1 cellular context compared by ENCODE assay signal in genomic region chr5:32628049-32628803, GRCh38.
TF ChIP-seq lines count a peak whose summit lies in the region.

No MANE protein-coding gene starts in this region.

TF ChIP-seq in GM12878, 131 proteins besides CTCF, POLR2A, EP300 and RAD21 (continued from another document):
- TF ChIP-seq, protein P1, sequence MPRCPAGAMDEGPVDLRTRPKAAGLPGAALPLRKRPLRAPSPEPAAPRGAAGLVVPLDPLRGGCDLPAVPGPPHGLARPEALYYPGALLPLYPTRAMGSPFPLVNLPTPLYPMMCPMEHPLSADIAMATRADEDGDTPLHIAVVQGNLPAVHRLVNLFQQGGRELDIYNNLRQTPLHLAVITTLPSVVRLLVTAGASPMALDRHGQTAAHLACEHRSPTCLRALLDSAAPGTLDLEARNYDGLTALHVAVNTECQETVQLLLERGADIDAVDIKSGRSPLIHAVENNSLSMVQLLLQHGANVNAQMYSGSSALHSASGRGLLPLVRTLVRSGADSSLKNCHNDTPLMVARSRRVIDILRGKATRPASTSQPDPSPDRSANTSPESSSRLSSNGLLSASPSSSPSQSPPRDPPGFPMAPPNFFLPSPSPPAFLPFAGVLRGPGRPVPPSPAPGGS (IDR thresholded peaks at IDR 0.05; ENCODE audit: borderline replicate concordance, insufficient read depth, low read depth, low read length, poor library complexity, severe bottlenecking): no peak
- TF ChIP-seq FOXK2 (IDR thresholded peaks at IDR 0.05) (no peak), DPF2 (IDR thresholded peaks at IDR 0.05) (no peak), NFIC (IDR thresholded peaks at IDR 0.05; ENCODE audit: low read depth, low read length) (no peak), RB1 (IDR thresholded peaks at IDR 0.05; ENCODE audit: borderline replicate concordance) (no peak), GABPA (IDR thresholded peaks at IDR 0.05; ENCODE audit: low read depth) (no peak), BCL11A (IDR thresholded peaks at IDR 0.05; ENCODE audit: low read depth, low read length) (no peak), NKRF (conservative IDR thresholded peaks at IDR 0.05) (no peak), EED (IDR thresholded peaks at IDR 0.05; ENCODE audit: low read depth) (no peak), EZH2 (IDR thresholded peaks at IDR 0.05; ENCODE audit: borderline replicate concordance, control insufficient read depth, low read depth, low read length) (no peak), POLR2AphosphoS5 (IDR thresholded peaks at IDR 0.05; ENCODE audit: low read length) (no peak), KDM1A (IDR thresholded peaks at IDR 0.05; ENCODE audit: borderline replicate concordance) (no peak), PRDM15 (CRISPR knock-in tag; IDR thresholded peaks at IDR 0.05) (no peak), EGR1 (IDR thresholded peaks at IDR 0.05; ENCODE audit: borderline replicate concordance in 1 of 2, low read depth in 2 of 2, low read length in 2 of 2) (no peak), LARP7 (IDR thresholded peaks at IDR 0.05) (no peak), E2F8 (IDR thresholded peaks at IDR 0.05; ENCODE audit: low read depth, partially characterized antibody) (no peak), TBL1XR1 (IDR thresholded peaks at IDR 0.05; ENCODE audit: low read depth, low read length) (no peak), SIN3A (IDR thresholded peaks at IDR 0.05; ENCODE audit: low read depth, low read length) (no peak)
- TF ChIP-seq, protein P2, sequence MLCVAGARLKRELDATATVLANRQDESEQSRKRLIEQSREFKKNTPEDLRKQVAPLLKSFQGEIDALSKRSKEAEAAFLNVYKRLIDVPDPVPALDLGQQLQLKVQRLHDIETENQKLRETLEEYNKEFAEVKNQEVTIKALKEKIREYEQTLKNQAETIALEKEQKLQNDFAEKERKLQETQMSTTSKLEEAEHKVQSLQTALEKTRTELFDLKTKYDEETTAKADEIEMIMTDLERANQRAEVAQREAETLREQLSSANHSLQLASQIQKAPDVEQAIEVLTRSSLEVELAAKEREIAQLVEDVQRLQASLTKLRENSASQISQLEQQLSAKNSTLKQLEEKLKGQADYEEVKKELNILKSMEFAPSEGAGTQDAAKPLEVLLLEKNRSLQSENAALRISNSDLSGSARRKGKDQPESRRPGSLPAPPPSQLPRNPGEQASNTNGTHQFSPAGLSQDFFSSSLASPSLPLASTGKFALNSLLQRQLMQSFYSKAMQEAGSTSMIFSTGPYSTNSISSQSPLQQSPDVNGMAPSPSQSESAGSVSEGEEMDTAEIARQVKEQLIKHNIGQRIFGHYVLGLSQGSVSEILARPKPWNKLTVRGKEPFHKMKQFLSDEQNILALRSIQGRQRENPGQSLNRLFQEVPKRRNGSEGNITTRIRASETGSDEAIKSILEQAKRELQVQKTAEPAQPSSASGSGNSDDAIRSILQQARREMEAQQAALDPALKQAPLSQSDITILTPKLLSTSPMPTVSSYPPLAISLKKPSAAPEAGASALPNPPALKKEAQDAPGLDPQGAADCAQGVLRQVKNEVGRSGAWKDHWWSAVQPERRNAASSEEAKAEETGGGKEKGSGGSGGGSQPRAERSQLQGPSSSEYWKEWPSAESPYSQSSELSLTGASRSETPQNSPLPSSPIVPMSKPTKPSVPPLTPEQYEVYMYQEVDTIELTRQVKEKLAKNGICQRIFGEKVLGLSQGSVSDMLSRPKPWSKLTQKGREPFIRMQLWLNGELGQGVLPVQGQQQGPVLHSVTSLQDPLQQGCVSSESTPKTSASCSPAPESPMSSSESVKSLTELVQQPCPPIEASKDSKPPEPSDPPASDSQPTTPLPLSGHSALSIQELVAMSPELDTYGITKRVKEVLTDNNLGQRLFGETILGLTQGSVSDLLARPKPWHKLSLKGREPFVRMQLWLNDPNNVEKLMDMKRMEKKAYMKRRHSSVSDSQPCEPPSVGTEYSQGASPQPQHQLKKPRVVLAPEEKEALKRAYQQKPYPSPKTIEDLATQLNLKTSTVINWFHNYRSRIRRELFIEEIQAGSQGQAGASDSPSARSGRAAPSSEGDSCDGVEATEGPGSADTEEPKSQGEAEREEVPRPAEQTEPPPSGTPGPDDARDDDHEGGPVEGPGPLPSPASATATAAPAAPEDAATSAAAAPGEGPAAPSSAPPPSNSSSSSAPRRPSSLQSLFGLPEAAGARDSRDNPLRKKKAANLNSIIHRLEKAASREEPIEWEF (IDR thresholded peaks at IDR 0.05; ENCODE audit: insufficient replicate concordance, low read depth, low read length): no peak
